1 cellular context compared by ENCODE assay signal in genomic region chr3:122789585-122790273, GRCh38.
TF ChIP-seq lines count a peak whose summit lies in the region.

No MANE protein-coding gene starts in this region.

TF ChIP-seq in GM12878, 131 proteins besides CTCF, POLR2A, EP300 and RAD21:
- peak; percentile 65 for TF ChIP-seq ZBTB40 (IDR thresholded peaks at IDR 0.05; ENCODE audit: borderline replicate concordance)
- no peak for TF ChIP-seq SIN3A (IDR thresholded peaks at IDR 0.05; ENCODE audit: low read depth, low read length)
- no peak for TF ChIP-seq MYC (IDR thresholded peaks at IDR 0.05; ENCODE audit: insufficient read depth, insufficient read length, insufficient replicate concordance, low read length, severe bottlenecking)
TF ChIP-seq in GM12878: peak in this region for 1.
